ENCODE assay signal across 8 cellular contexts in the genomic region with DNA sequence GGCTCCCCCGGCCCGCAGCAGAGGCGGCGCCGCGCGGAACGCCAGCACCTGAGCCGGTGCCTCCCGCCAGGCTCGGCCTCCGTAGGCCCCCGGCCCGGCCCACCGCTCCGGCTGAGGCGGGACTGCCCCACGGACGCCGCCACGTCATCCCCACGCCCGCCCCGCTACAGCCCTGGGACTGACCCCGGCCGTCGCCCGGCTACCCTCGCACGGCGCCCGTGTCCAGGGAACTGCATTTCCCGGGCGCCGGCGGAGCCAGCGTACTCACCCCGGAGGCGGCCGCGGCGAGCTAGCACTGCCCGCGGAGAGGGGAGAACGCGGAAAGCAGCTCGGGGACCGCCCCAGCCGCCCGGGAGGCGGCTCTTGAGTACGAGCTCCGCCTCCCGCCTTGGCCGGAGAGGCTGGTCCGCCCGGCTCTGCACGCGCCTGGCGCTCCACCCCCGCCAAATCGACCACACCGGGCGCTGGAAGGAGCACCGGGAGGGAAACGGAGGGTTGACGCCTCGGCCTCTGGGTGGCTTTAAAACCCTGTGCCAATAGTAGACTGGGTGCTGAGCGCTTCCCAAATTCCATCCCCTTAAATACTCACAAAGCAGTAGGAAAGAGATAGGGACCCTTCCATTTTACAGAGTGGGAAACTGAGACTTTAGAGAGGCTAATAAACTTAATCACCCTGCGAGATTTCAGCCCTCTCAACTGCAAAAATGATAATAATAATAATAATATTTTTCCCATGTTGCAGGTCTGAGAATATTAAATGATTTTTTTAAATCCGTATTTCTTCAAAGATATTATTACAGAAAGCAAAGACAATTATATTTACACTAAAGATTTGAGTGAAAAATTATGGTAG. TPM values are rescaled to one million over a fixed set of nuclear protein-coding genes. Genes with fewer than 3 reads are reported as not detected.
DNase-seq lines count a peak whose midpoint lies in the region; ATAC-seq and TF ChIP-seq lines count a peak whose summit lies in the region.

B4GALT4 (minus strand) TSS at position 297 of the 853 bp plus-strand sequence. CDS start 10,779 bp downstream, outside the sequence.

- peak within 1 kb of the TSS; percentile 84 for H3K27ac ChIP-seq in colonic mucosa

- peaks cover 15% of the 10 kb centered on the region for H3K36me3 Mint-ChIP-seq in activated CD4-positive, alpha-beta T cell treated with anti-CD3 and anti-CD28 coated beads for 36 hours (ENCODE audit: low read depth)

- H3K27me3 Mint-ChIP-seq in activated CD4-positive, alpha-beta T cell treated with anti-CD3 and anti-CD28 coated beads for 36 hours: no peaks in the 10 kb centered on the region

- no peaks in the 10 kb centered on the region for H3K4me1 ChIP-seq in colonic mucosa

- H3K27me3 ChIP-seq in BJ (ENCODE audit: control insufficient read depth, insufficient read depth, low read length): no peaks in the 10 kb centered on the region
- no peaks in the 10 kb centered on the region for H3K27me3 ChIP-seq in colonic mucosa

- H3K4me3 Mint-ChIP-seq in activated CD4-positive, alpha-beta T cell treated with anti-CD3 and anti-CD28 coated beads for 36 hours: peak within 1 kb of the TSS; percentile 89

- TF ChIP-seq CTCF in BJ (IDR thresholded peaks at IDR 0.05; ENCODE audit: insufficient read depth, low read depth, low read length) (no peak), colonic mucosa (IDR thresholded peaks at IDR 0.05) (no peak)

- H3K4me1 Mint-ChIP-seq in activated CD4-positive, alpha-beta T cell treated with anti-CD3 and anti-CD28 coated beads for 36 hours: peaks cover 40% of the 10 kb centered on the region

- DNase-seq in BJ (ENCODE audit: low read depth) (no peak), GM19238 (ENCODE audit: insufficient read length, low spot score) (peak; percentile 82), NCI-H510A treated with DMSO at 0.1 percent for 48 hours (lab: John Stamatoyannopoulos, UW) (peak; percentile 69), colonic mucosa (peak; percentile 91), left colon (peak; percentile 91 to 93)
- DNase-seq in activated CD4-positive, alpha-beta T cell treated with anti-CD3 and anti-CD28 coated beads for 36 hours: peak; percentile 86
- DNase-seq in stimulated activated CD4-positive, alpha-beta T cell treated with anti-CD3 and anti-CD28 coated beads, Interleukin-1b, Interleukin-23, amount 100 ng/mL, for 4 hours (ENCODE audit: low read depth in 2 of 2): peak; percentile 45 to 63

- H3K36me3 ChIP-seq in BJ (ENCODE audit: control insufficient read depth, insufficient read depth, low read length) (peaks cover 1% of the 10 kb centered on the region; the same call in 1 of the 2 replicates), colonic mucosa (no peaks in the 10 kb centered on the region)

- H3K9ac ChIP-seq in colonic mucosa (ENCODE audit: low read depth in 2 of 2, low read length in 2 of 2): peak within 1 kb of the TSS; percentile 84 to 98

- H3K9me3 ChIP-seq in colonic mucosa: no peaks in the 10 kb centered on the region

- intact Hi-C loops in activated CD4-positive, alpha-beta T cell treated with anti-CD3 and anti-CD28 coated beads for 36 hours (cut with DNase I, micrococcal nuclease): loop anchor here (1.0 to 2.0 kb wide), 16 partner anchors 22 to 854 kb away; partner anchors contain the start of genes ARHGAP31 (in 2 of the 2), COX17 (in 1 of the 2), GSK3B (in 1 of the 2) and IGSF11 (in 1 of the 2)
- intact Hi-C loops in colonic mucosa (cut with DNase I) (loop anchor here (2.0 to 10.0 kb wide), 2 partner anchors 94 to 356 kb away; partner anchors contain the start of gene TEX55), left colon (cut with DNase I, micrococcal nuclease) (no loop called here)

- POLR2A ChIA-PET in BJ (lab: Charles Lee): interaction anchor here (0.9 to 1.2 kb wide), 2 partner anchors 19 to 112 kb away, joined by 3 to 7 read pairs; no protein-coding TSS in a partner anchor
- POLR2A ChIA-PET in activated CD4-positive, alpha-beta T cell treated with anti-CD3 and anti-CD28 coated beads for 36 hours (lab: Charles Lee): interaction anchor here (1.2 to 2.1 kb wide), 3 partner anchors 21 to 223 kb away, joined by 5 to 10 read pairs (median 8); partner anchors contain the start of gene TMEM39A

- H3K4me3 ChIP-seq in BJ (ENCODE audit: low read depth, low read length) (peak within 1 kb of the TSS; percentile 55), colonic mucosa (peak within 1 kb of the TSS; percentile 58)

- CTCF ChIA-PET in BJ (lab: Yijun Ruan, JAX): interaction anchor here (0.6 to 2.4 kb wide), 38 partner anchors 9 to 449 kb away, joined by 3 to 86 read pairs (median 4); partner anchors contain the start of genes TEX55 and TMEM39A
- CTCF ChIA-PET in activated CD4-positive, alpha-beta T cell treated with anti-CD3 and anti-CD28 coated beads for 36 hours (lab: Charles Lee): interaction anchor here (0.5 to 3.3 kb wide), 42 partner anchors 11 to 440 kb away, joined by 3 to 40 read pairs (median 4); partner anchors contain the start of genes ARHGAP31, COX17, IGSF11 and TEX55

- H3K27ac Mint-ChIP-seq in activated CD4-positive, alpha-beta T cell treated with anti-CD3 and anti-CD28 coated beads for 36 hours: peak within 1 kb of the TSS; percentile 99

- ATAC-seq in HG03432 (IDR thresholded peaks at IDR 0.05; ENCODE audit: unreplicated experiment) (peak; percentile 90), left colon (peak; percentile 90)
- ATAC-seq in activated CD4-positive, alpha-beta T cell treated with anti-CD3 and anti-CD28 coated beads for 36 hours: peak; percentile 75

- no peaks in the 10 kb centered on the region for H3K9me3 Mint-ChIP-seq in activated CD4-positive, alpha-beta T cell treated with anti-CD3 and anti-CD28 coated beads for 36 hours (ENCODE audit: low read depth)

RNA-seq across cellular contexts. Expression of gene B4GALT4, which starts in this region (rescaled TPM):
- 20.9 and 30.2 TPM in 2 replicates for polyA plus RNA-seq in BJ (2011; rRNA removed)
- polyA minus RNA-seq in BJ (2011; rRNA and poly(A)+ RNA removed): 18.4 and 27.0 TPM in 2 replicates
- total RNA-seq in activated CD4-positive, alpha-beta T cell treated with anti-CD3 and anti-CD28 coated beads for 36 hours: 10 to 100 TPM; 16.6 to 16.7 TPM
- total RNA-seq in colonic mucosa (10 to 100 TPM; 43.1 to 54.5 TPM), left colon (10 to 100 TPM; 58.1 to 60.4 TPM)

Comparison
In these comparisons a context has a peak if more than half of its experiments do, and no peak if none do; other contexts are left out.
1. intact Hi-C loops: an anchor here in activated CD4-positive, alpha-beta T cell treated with anti-CD3 and anti-CD28 coated beads for 36 hours (1.0 to 2.0 kb wide) and colonic mucosa (2.0 to 10.0 kb wide); none called in left colon.